Comparison of ENCODE assay signal across 1 cellular context in the genomic region with DNA sequence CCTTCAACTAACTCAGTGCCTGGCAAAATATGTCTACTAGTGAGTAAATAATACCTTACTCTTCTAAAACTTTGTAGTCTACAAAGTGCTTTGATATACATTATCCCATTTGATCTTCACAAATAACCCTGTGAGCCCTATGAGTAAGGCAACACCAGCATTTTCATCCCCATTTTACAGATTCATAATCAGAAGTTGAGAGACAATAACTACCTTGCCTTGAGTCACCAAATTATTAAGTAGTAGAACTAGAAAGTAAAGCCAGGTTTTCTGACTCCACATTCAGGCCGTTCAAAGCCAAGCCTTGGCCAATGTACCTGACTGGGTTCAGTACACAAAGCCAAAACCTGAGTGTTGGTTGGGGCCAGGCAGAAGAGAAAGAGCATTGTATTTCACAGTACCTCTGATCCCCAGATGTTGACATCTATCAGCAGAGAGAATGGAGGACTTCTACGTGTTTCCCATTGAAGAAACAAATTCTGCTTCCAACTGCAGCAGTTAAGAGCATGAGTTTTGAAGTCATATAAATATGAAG.
TF ChIP-seq lines count a peak whose summit lies in the region.

No MANE protein-coding gene starts in this region.

TF ChIP-seq in HepG2, 621 proteins besides CTCF, POLR2A, EP300 and RAD21 (continued from another document and continues in another):
- TF ChIP-seq, protein P1, sequence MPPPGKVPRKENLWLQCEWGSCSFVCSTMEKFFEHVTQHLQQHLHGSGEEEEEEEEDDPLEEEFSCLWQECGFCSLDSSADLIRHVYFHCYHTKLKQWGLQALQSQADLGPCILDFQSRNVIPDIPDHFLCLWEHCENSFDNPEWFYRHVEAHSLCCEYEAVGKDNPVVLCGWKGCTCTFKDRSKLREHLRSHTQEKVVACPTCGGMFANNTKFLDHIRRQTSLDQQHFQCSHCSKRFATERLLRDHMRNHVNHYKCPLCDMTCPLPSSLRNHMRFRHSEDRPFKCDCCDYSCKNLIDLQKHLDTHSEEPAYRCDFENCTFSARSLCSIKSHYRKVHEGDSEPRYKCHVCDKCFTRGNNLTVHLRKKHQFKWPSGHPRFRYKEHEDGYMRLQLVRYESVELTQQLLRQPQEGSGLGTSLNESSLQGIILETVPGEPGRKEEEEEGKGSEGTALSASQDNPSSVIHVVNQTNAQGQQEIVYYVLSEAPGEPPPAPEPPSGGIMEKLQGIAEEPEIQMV (CRISPR knock-in tag; IDR thresholded peaks at IDR 0.05; ENCODE audit: low read depth): no peak
- TF ChIP-seq HIVEP1 (CRISPR knock-in tag; IDR thresholded peaks at IDR 0.05) (no peak), TCF7 (IDR thresholded peaks at IDR 0.05; ENCODE audit: low read depth) (no peak), CREB1 (IDR thresholded peaks at IDR 0.05) (no peak), CREB1 (CRISPR knock-in tag; IDR thresholded peaks at IDR 0.05) (0 out of 2 replicates have a peak, but pooled peaks have one; percentile 20), ZSCAN21 (CRISPR knock-in tag; IDR thresholded peaks at IDR 0.05; ENCODE audit: borderline replicate concordance) (no peak), ZNF264 (CRISPR knock-in tag; IDR thresholded peaks at IDR 0.05) (0 out of 2 replicates have a peak, but pooled peaks have one; percentile 49), ZNF343 (CRISPR knock-in tag; IDR thresholded peaks at IDR 0.05) (no peak), SP2 (CRISPR knock-in tag; IDR thresholded peaks at IDR 0.05) (no peak), ZNF605 (CRISPR knock-in tag; IDR thresholded peaks at IDR 0.05) (no peak), MEIS2 (CRISPR knock-in tag; IDR thresholded peaks at IDR 0.05) (no peak), WIZ (CRISPR knock-in tag; IDR thresholded peaks at IDR 0.05) (no peak), TRIM24 (CRISPR knock-in tag; IDR thresholded peaks at IDR 0.05) (no peak), PRPF4 (IDR thresholded peaks at IDR 0.05; ENCODE audit: low read depth, low read length, poor library complexity, severe bottlenecking) (no peak), CAMTA2 (CRISPR knock-in tag; IDR thresholded peaks at IDR 0.05; ENCODE audit: borderline replicate concordance) (no peak), ZNF24 (IDR thresholded peaks at IDR 0.05) (no peak), ZNF451 (CRISPR knock-in tag; IDR thresholded peaks at IDR 0.05) (no peak), THYN1 (CRISPR knock-in tag; IDR thresholded peaks at IDR 0.05; ENCODE audit: borderline replicate concordance, low read depth) (no peak), POGZ (CRISPR knock-in tag; IDR thresholded peaks at IDR 0.05) (peak; percentile 86), ZFP62 (CRISPR knock-in tag; IDR thresholded peaks at IDR 0.05) (no peak), ZNF564 (CRISPR knock-in tag; IDR thresholded peaks at IDR 0.05) (peak; percentile 95; the same call in 1 of the 2 replicates), XBP1 (CRISPR knock-in tag; IDR thresholded peaks at IDR 0.05) (no peak), HDAC1 (CRISPR knock-in tag; IDR thresholded peaks at IDR 0.05) (no peak), PHF8 (CRISPR knock-in tag; IDR thresholded peaks at IDR 0.05) (no peak)
- TF ChIP-seq, protein P2, sequence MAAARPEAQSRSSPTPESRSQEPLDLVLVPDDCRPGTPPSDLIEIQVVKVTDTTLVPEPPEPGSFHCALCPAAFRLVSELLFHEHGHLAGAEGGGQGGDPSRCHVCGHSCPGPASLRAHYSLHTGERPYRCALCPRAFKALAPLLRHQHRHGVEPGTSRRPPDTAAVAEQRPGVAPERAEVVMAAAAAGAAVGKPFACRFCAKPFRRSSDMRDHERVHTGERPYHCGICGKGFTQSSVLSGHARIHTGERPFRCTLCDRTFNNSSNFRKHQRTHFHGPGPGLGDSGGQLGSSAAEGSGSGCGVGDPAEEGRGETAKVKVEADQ (CRISPR knock-in tag; IDR thresholded peaks at IDR 0.05; ENCODE audit: borderline replicate concordance): no peak
- TF ChIP-seq, protein P3, sequence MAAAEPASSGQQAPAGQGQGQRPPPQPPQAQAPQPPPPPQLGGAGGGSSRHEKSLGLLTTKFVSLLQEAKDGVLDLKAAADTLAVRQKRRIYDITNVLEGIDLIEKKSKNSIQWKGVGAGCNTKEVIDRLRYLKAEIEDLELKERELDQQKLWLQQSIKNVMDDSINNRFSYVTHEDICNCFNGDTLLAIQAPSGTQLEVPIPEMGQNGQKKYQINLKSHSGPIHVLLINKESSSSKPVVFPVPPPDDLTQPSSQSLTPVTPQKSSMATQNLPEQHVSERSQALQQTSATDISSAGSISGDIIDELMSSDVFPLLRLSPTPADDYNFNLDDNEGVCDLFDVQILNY (CRISPR knock-in tag; conservative IDR thresholded peaks at IDR 0.05): no peak
- TF ChIP-seq, protein P4, sequence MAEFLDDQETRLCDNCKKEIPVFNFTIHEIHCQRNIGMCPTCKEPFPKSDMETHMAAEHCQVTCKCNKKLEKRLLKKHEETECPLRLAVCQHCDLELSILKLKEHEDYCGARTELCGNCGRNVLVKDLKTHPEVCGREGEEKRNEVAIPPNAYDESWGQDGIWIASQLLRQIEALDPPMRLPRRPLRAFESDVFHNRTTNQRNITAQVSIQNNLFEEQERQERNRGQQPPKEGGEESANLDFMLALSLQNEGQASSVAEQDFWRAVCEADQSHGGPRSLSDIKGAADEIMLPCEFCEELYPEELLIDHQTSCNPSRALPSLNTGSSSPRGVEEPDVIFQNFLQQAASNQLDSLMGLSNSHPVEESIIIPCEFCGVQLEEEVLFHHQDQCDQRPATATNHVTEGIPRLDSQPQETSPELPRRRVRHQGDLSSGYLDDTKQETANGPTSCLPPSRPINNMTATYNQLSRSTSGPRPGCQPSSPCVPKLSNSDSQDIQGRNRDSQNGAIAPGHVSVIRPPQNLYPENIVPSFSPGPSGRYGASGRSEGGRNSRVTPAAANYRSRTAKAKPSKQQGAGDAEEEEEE (CRISPR knock-in tag; IDR thresholded peaks at IDR 0.05; ENCODE audit: borderline replicate concordance): no peak
- TF ChIP-seq, protein P5, sequence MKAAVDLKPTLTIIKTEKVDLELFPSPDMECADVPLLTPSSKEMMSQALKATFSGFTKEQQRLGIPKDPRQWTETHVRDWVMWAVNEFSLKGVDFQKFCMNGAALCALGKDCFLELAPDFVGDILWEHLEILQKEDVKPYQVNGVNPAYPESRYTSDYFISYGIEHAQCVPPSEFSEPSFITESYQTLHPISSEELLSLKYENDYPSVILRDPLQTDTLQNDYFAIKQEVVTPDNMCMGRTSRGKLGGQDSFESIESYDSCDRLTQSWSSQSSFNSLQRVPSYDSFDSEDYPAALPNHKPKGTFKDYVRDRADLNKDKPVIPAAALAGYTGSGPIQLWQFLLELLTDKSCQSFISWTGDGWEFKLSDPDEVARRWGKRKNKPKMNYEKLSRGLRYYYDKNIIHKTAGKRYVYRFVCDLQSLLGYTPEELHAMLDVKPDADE (CRISPR knock-in tag; IDR thresholded peaks at IDR 0.05): no peak
- TF ChIP-seq, protein P6, sequence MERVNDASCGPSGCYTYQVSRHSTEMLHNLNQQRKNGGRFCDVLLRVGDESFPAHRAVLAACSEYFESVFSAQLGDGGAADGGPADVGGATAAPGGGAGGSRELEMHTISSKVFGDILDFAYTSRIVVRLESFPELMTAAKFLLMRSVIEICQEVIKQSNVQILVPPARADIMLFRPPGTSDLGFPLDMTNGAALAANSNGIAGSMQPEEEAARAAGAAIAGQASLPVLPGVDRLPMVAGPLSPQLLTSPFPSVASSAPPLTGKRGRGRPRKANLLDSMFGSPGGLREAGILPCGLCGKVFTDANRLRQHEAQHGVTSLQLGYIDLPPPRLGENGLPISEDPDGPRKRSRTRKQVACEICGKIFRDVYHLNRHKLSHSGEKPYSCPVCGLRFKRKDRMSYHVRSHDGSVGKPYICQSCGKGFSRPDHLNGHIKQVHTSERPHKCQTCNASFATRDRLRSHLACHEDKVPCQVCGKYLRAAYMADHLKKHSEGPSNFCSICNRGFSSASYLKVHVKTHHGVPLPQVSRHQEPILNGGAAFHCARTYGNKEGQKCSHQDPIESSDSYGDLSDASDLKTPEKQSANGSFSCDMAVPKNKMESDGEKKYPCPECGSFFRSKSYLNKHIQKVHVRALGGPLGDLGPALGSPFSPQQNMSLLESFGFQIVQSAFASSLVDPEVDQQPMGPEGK (CRISPR knock-in tag; IDR thresholded peaks at IDR 0.05): no peak
- TF ChIP-seq, protein P7, sequence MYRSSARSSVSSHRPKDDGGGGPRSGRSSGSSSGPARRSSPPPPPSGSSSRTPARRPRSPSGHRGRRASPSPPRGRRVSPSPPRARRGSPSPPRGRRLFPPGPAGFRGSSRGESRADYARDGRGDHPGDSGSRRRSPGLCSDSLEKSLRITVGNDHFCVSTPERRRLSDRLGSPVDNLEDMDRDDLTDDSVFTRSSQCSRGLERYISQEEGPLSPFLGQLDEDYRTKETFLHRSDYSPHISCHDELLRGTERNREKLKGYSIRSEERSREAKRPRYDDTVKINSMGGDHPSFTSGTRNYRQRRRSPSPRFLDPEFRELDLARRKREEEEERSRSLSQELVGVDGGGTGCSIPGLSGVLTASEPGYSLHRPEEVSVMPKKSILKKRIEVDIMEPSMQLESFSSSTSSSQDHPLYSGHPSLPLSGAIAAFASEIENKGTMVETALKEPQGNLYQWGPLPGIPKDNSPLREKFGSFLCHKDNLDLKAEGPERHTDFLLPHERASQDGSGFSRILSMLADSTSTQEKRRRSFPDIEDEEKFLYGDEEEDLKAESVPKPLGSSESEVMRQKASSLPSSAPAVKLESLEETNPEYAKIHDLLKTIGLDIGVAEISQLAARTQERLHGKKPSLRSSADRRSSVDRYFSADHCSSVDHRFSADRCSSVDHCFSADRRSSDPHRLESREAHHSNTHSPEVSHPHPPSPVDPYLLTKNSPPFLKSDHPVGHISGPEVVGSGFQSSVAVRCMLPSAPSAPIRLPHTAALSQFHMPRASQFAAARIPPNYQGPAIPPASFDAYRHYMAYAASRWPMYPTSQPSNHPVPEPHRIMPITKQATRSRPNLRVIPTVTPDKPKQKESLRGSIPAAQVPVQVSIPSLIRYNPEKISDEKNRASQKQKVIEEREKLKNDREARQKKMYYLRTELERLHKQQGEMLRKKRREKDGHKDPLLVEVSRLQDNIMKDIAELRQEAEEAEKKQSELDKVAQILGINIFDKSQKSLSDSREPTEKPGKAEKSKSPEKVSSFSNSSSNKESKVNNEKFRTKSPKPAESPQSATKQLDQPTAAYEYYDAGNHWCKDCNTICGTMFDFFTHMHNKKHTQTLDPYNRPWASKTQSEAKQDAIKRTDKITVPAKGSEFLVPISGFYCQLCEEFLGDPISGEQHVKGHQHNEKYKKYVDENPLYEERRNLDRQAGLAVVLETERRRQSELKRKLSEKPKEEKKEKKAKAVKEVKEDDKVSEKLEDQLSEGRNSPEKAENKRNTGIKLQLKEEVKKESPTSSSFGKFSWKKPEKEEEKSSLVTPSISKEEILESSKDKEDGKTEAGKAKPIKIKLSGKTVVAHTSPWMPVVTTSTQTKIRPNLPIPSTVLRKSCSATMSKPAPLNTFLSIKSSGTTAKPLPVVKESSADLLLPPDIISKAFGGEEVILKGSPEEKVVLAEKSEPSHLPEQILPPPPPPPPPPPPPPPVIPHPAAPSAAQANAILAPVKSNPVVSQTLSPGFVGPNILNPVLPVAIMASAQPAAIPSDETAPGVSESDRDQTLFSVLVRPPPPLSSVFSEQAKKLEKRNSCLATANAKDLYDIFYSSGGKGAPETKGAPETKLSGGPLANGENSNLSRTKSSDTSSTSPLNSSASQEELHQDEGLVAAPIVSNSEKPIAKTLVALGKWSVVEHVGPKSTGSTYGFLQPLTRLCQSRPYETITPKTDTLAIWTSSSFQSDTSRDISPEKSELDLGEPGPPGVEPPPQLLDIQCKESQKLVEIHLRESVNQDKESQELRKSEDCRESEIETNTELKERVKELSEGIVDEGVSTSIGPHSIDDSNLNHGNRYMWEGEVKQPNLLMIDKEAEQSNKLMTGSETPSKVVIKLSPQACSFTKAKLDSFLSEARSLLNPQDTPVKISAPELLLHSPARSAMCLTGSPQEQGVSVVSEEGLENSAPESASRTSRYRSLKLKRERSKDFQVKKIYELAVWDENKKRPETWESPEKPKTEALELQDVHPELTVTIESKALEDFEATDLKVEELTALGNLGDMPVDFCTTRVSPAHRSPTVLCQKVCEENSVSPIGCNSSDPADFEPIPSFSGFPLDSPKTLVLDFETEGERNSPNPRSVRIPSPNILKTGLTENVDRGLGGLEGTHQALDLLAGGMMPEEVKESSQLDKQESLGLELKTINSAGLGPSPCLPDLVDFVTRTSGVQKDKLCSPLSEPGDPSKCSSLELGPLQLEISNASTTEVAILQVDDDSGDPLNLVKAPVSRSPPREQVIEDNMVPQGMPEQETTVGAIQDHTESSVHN (CRISPR knock-in tag; IDR thresholded peaks at IDR 0.05): no peak
- TF ChIP-seq, protein P8, sequence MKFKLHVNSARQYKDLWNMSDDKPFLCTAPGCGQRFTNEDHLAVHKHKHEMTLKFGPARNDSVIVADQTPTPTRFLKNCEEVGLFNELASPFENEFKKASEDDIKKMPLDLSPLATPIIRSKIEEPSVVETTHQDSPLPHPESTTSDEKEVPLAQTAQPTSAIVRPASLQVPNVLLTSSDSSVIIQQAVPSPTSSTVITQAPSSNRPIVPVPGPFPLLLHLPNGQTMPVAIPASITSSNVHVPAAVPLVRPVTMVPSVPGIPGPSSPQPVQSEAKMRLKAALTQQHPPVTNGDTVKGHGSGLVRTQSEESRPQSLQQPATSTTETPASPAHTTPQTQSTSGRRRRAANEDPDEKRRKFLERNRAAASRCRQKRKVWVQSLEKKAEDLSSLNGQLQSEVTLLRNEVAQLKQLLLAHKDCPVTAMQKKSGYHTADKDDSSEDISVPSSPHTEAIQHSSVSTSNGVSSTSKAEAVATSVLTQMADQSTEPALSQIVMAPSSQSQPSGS (CRISPR knock-in tag; IDR thresholded peaks at IDR 0.05): no peak
